ENCODE assay signal across 20 cellular contexts in the genomic region with DNA sequence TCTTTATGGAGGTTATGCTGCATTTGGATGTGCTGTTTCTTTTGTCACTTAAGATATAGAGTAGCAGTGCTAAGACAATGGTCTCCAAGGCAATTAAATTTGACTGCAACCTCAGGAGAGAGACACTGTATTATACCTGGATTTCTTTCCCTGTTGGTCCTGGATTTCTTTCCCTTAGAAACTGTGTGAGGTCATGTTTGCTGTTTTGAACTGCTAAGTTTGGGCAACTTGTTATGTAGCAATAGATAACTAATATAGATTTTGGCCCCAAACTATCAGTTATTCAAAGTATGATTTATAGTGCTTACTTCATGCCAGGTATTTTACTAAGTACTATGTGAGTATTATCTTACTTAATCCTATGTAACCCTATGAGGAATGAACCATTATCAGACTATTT.
A peak's percentile ranks its signal among the peaks of the same experiment; 100 is the strongest.
DNase-seq lines count a peak whose midpoint lies in the region; ATAC-seq and TF ChIP-seq lines count a peak whose summit lies in the region.
"Had no signal": no experiment of that assay in that cellular context is flagged by ENCODE, and none has a peak within 500 bp of the region (broad histone marks: within the 10 kb centered on the region; RNA-seq: fewer than 3 reads in every experiment).

No MANE protein-coding gene starts in this region.

- peak; percentile 72 for ATAC-seq in body of pancreas
- peak; percentile 51 to 62 (median 54) for ATAC-seq in right lobe of liver
- no peak for ATAC-seq in omental fat pad (ENCODE audit: low FRiP score)
- ATAC-seq in GM21825 (IDR thresholded peaks at IDR 0.05; ENCODE audit: unreplicated experiment): no peak
- ATAC-seq: GM12878 had no signal

- DNase-seq in HEK293T (ENCODE audit: extremely low spot score): no peak
- DNase-seq in body of pancreas: no peak
- no peak for DNase-seq in right lobe of liver
- no peak for DNase-seq in D341Med (ENCODE audit: low spot score)
- no peak for DNase-seq in EL
- DNase-seq in omental fat pad (ENCODE audit: low spot score): no peak
- DNase-seq: 8988T; ACHN; BE2C; C1 segment of cervical spinal cord; CD4-positive, alpha-beta memory T cell; CD4-positive, CD25-positive, alpha-beta regulatory T cell; CD8-positive, alpha-beta memory T cell; COR-L47; DMS79 treated with DMSO at 0.1 percent for 48 hours; GDM1 had no signal

- H3K27ac ChIP-seq in HEK293 (ENCODE audit: extremely low read depth, low read depth, low read length) (no peak overlapping the region), body of pancreas (peak overlapping the region in 1 of 4 donors; percentile 25), right lobe of liver (peak overlapping the region in 2 of 3 donors; percentile 9 to 32)
- H3K27ac ChIP-seq: BLaER1 had no signal

- H3K4me3 ChIP-seq in HEK293 (ENCODE audit: low read depth, low read length) (no peak overlapping the region), body of pancreas (no peak overlapping the region), right lobe of liver (no peak overlapping the region)
- H3K4me3 ChIP-seq: BLaER1, GM12878 had no signal

- no peaks in the 10 kb centered on the region for H3K4me1 ChIP-seq in HEK293 (ENCODE audit: control insufficient read depth, insufficient read depth, low read length)
- H3K4me1 ChIP-seq in body of pancreas: peaks cover 20% of the 10 kb centered on the region
- peaks cover 2 to 41% (median 18%) of the 10 kb centered on the region in 4 donors for H3K4me1 ChIP-seq in right lobe of liver
- H3K4me1 ChIP-seq: BE2C had no signal

- H3K36me3 ChIP-seq in HEK293 (ENCODE audit: control insufficient read depth in 2 of 2, insufficient read depth in 1 of 2, low read length in 2 of 2) (no peaks in the 10 kb centered on the region), body of pancreas (replicated peaks in 1 of 2; ENCODE audit: insufficient read depth in 1 of 2, low read depth in 2 of 2) (no peaks in the 10 kb centered on the region), right lobe of liver (no peaks in the 10 kb centered on the region)
- H3K36me3 ChIP-seq: BE2C, BLaER1 had no signal

- TF ChIP-seq POLR2A in body of pancreas (IDR thresholded peaks at IDR 0.05) (no peak), right lobe of liver (IDR thresholded peaks at IDR 0.05) (no peak)

- H3K27me3 ChIP-seq in body of pancreas (no peaks in the 10 kb centered on the region), right lobe of liver (no peaks in the 10 kb centered on the region)
- H3K27me3 ChIP-seq: BE2C had no signal

- intact Hi-C loops in body of pancreas (cut with DNase I): no loop called here
- intact Hi-C loops in right lobe of liver (cut with DNase I): no loop called here

- TF ChIP-seq CTCF in HEK293 (tag by site-specific recombination; IDR thresholded peaks at IDR 0.05) (no peak), body of pancreas (IDR thresholded peaks at IDR 0.05) (no peak), right lobe of liver (IDR thresholded peaks at IDR 0.05) (no peak), omental fat pad (IDR thresholded peaks at IDR 0.05) (no peak)

- CTCF ChIA-PET in HEK293 (lab: Yijun Ruan, JAX): no interaction called here
- CTCF ChIA-PET in HEK293T (lab: Yijun Ruan, JAX): no interaction called here

- no peaks in the 10 kb centered on the region for H3K9me3 ChIP-seq in HEK293 (ENCODE audit: control insufficient read depth, insufficient read depth, low read depth, low read length)
- H3K9me3 ChIP-seq in body of pancreas: no peaks in the 10 kb centered on the region
- no peaks in the 10 kb centered on the region for H3K9me3 ChIP-seq in right lobe of liver
- H3K9me3 ChIP-seq: BE2C, BLaER1 had no signal

- POLR2A ChIA-PET in HEK293 (lab: Yijun Ruan, JAX): no interaction called here
- POLR2A ChIA-PET in HEK293T (lab: Yijun Ruan, JAX): no interaction called here

TF ChIP-seq in HEK293, 187 proteins besides CTCF, POLR2A, EP300 and RAD21 (continues in another document):
- TF ChIP-seq, protein P1, sequence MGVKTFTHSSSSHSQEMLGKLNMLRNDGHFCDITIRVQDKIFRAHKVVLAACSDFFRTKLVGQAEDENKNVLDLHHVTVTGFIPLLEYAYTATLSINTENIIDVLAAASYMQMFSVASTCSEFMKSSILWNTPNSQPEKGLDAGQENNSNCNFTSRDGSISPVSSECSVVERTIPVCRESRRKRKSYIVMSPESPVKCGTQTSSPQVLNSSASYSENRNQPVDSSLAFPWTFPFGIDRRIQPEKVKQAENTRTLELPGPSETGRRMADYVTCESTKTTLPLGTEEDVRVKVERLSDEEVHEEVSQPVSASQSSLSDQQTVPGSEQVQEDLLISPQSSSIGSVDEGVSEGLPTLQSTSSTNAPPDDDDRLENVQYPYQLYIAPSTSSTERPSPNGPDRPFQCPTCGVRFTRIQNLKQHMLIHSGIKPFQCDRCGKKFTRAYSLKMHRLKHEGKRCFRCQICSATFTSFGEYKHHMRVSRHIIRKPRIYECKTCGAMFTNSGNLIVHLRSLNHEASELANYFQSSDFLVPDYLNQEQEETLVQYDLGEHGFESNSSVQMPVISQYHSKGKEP (tag by site-specific recombination; IDR thresholded peaks at IDR 0.05): no peak
- TF ChIP-seq ZFP3 (tag by site-specific recombination; IDR thresholded peaks at IDR 0.05; ENCODE audit: low read depth) (no peak), TRIM28 (IDR thresholded peaks at IDR 0.05; ENCODE audit: borderline replicate concordance, low read length) (no peak), ZNF214 (tag by site-specific recombination; IDR thresholded peaks at IDR 0.05; ENCODE audit: borderline replicate concordance) (0 out of 2 replicates have a peak, but pooled peaks have one; percentile 86), ZNF510 (tag by site-specific recombination; IDR thresholded peaks at IDR 0.05; ENCODE audit: insufficient replicate concordance) (no peak), OVOL3 (tag by site-specific recombination; IDR thresholded peaks at IDR 0.05) (no peak)

TF ChIP-seq in HEK293T, 16 proteins besides CTCF, POLR2A, EP300 and RAD21:
- TF ChIP-seq SUZ12 (IDR thresholded peaks at IDR 0.05) (no peak), ZNF384 (IDR thresholded peaks at IDR 0.05) (no peak), L3MBTL2 (conservative IDR thresholded peaks at IDR 0.05) (no peak), HDGF (IDR thresholded peaks at IDR 0.05; ENCODE audit: borderline replicate concordance) (no peak), ARNT (IDR thresholded peaks at IDR 0.05) (no peak), ELF4 (IDR thresholded peaks at IDR 0.05) (peak; percentile 13; the same call in 1 of the 2 replicates)

Comparison
In these comparisons a context has a peak if more than half of its experiments do, and no peak if none do; other contexts are left out.
1. ATAC-seq: peak in body of pancreas (single experiment) and right lobe of liver (4 of 4); none in omental fat pad (single experiment) and GM21825 (single experiment).